ENCODE assay signal across 8 cellular contexts in genomic region chr6:113858067-113858604, GRCh38. TPM values are rescaled to one million over a fixed set of nuclear protein-coding genes. Genes with fewer than 3 reads are reported as not detected.
DNase-seq lines count a peak whose midpoint lies in the region; ATAC-seq, FAIRE-seq and TF ChIP-seq lines count a peak whose summit lies in the region.

No MANE protein-coding gene starts in this region.

- POLR2A ChIA-PET in A549 (lab: Yijun Ruan, JAX): interaction anchor here (0.6 to 3.0 kb wide), 14 partner anchors 43 to 738 kb away, joined by 3 to 14 read pairs (median 5); no protein-coding TSS in a partner anchor

- TF ChIP-seq RAD21 in A549 (conservative IDR thresholded peaks at IDR 0.05 in 1 of 2, IDR thresholded peaks at IDR 0.05 in 1 of 2): no peak

- no peaks in the 10 kb centered on the region for H3K9me3 ChIP-seq in A549
- no peaks in the 10 kb centered on the region for H3K9me3 ChIP-seq in ascending aorta
- H3K9me3 ChIP-seq in iPS DF 6.9 (ENCODE audit: control insufficient read depth, insufficient read depth, low read length): no peaks in the 10 kb centered on the region
- H3K9me3 ChIP-seq in skeletal muscle tissue (ENCODE audit: control insufficient read depth in 3 of 3, low read length in 3 of 3): no peaks in the 10 kb centered on the region

- H3K4me3 ChIP-seq in A549 (peak overlapping the region; percentile 98), GM12875 (ENCODE audit: low read depth, low read length) (peak overlapping the region; percentile 72), ascending aorta (peak overlapping the region; percentile 58 to 70), iPS DF 6.9 (ENCODE audit: low read length) (peak overlapping the region; percentile 90), skeletal muscle tissue (ENCODE audit: low read length in 3 of 3) (peak overlapping the region; percentile 80 to 87 (median 82))

- H3K27me3 ChIP-seq in ascending aorta (no peaks in the 10 kb centered on the region), iPS DF 6.9 (ENCODE audit: control insufficient read depth, insufficient read depth, low read length) (peaks cover 12% of the 10 kb centered on the region), skeletal muscle tissue (ENCODE audit: control insufficient read depth in 3 of 3, insufficient read depth in 3 of 3, low read length in 3 of 3) (no peaks in the 10 kb centered on the region)

- TF ChIP-seq POLR2A in A549 (IDR thresholded peaks at IDR 0.05; ENCODE audit: low read length): no peak

- WGBS in A549 (ENCODE audit: missing lambda C conversion rate): 0% methylated on average over 13 of the region's 25 CpGs
- WGBS in iPS DF 6.9 (ENCODE audit: insufficient coverage, insufficient read length): no CpG with 5 or more reads among the region's 25 CpGs

- H3K36me3 ChIP-seq in ascending aorta (no peaks in the 10 kb centered on the region), iPS DF 6.9 (ENCODE audit: control insufficient read depth, insufficient read depth, low read length) (peaks cover 4% of the 10 kb centered on the region; the same call in 1 of the 2 replicates), skeletal muscle tissue (ENCODE audit: control insufficient read depth in 3 of 3, insufficient read depth in 3 of 3, low read length in 3 of 3) (no peaks in the 10 kb centered on the region)

- intact Hi-C loops in ascending aorta (cut with DNase I): loop anchor here (2.0 to 5.0 kb wide), 5 partner anchors 206 to 981 kb away; no protein-coding TSS in a partner anchor

- H3K4me1 ChIP-seq in A549 (peaks cover 16% of the 10 kb centered on the region; the same call in 2 of the 3 replicates), ascending aorta (peaks cover 0 to 5% of the 10 kb centered on the region in 2 donors), iPS DF 6.9 (ENCODE audit: control insufficient read depth, insufficient read depth, low read length) (peaks cover 2% of the 10 kb centered on the region; the same call in 1 of the 2 replicates), skeletal muscle tissue (ENCODE audit: control insufficient read depth in 3 of 3, insufficient read depth in 3 of 3, low read length in 3 of 3) (peaks cover 6 to 22% (median 16%) of the 10 kb centered on the region in 3 donors)

- FAIRE-seq in A549 (lab: Jason Lieb, UNC): no peak

- peak; percentile 5 to 25; a peak in 5 of 6 replicates for ATAC-seq in A549
- no peak for ATAC-seq in GM21786 (IDR thresholded peaks at IDR 0.05; ENCODE audit: unreplicated experiment)

- H3K27ac ChIP-seq in A549 (peak overlapping the region; percentile 95 to 99), ascending aorta (peak overlapping the region; percentile 86 to 89), iPS DF 6.9 (ENCODE audit: low read length) (no peak overlapping the region), skeletal muscle tissue (ENCODE audit: low read depth, low read length) (peak overlapping the region; percentile 96)

- TF ChIP-seq EP300 in A549 (IDR thresholded peaks at IDR 0.05): no peak

- TF ChIP-seq CTCF in A549 (IDR thresholded peaks at IDR 0.05) (no peak), GM12875 (IDR thresholded peaks at IDR 0.05; ENCODE audit: borderline replicate concordance, insufficient read depth, low read depth, low read length) (no peak), ascending aorta (IDR thresholded peaks at IDR 0.05) (no peak)

- CTCF ChIA-PET in A549 (lab: Yijun Ruan, JAX): interaction anchor here (0.5 to 2.6 kb wide), 51 partner anchors 9 to 1162 kb away, joined by 3 to 16 read pairs (median 4); no protein-coding TSS in a partner anchor

- peak overlapping the region; percentile 90 for H3K4me2 ChIP-seq in A549

- peak overlapping the region; percentile 94 to 96 (median 95) for H3K9ac ChIP-seq in skeletal muscle tissue (ENCODE audit: low read depth in 1 of 3, low read length in 3 of 3)

- DNase-seq in A549 (ENCODE audit: low read depth in 1 of 2, low spot score in 1 of 2): peak; percentile 33 to 38
- peak; percentile 55 for DNase-seq in NCI-H2227 (lab: John Stamatoyannopoulos, UW; ENCODE audit: unreplicated experiment)
- DNase-seq in ascending aorta (ENCODE audit: low spot score in 2 of 2): peak in 1 of 2 donors; percentile 65
- no peak for DNase-seq in iPS DF 6.9 (ENCODE audit: low read depth, low spot score)
- DNase-seq in NK-92 (lab: John Stamatoyannopoulos, UW; ENCODE audit: unreplicated experiment): no peak

TF ChIP-seq in A549, 52 proteins besides CTCF, POLR2A, EP300 and RAD21:
- no peak for TF ChIP-seq ZSCAN20 (CRISPR knock-in tag; IDR thresholded peaks at IDR 0.05)
- no peak for TF ChIP-seq EHF (CRISPR knock-in tag; IDR thresholded peaks at IDR 0.05)
- TF ChIP-seq NPAS2 (CRISPR knock-in tag; IDR thresholded peaks at IDR 0.05; ENCODE audit: borderline replicate concordance): no peak
- TF ChIP-seq BCL3 (IDR thresholded peaks at IDR 0.05): no peak
- TF ChIP-seq CBX2 (IDR thresholded peaks at IDR 0.05; ENCODE audit: borderline replicate concordance, low read depth): no peak
- TF ChIP-seq REST (IDR thresholded peaks at IDR 0.05): no peak
- TF ChIP-seq PHF8 (IDR thresholded peaks at IDR 0.05; ENCODE audit: borderline replicate concordance, low read depth): no peak
- TF ChIP-seq EHMT2 (IDR thresholded peaks at IDR 0.05; ENCODE audit: low read depth): no peak

RNA-seq across cellular contexts. Expression of gene MARCKS, which starts 1.0 kb away (rescaled TPM):
- 28.2 and 39.4 TPM in 2 replicates for polyA plus RNA-seq in A549 (2011; rRNA removed)
- polyA plus RNA-seq in A549 (2012; cell fraction: cytosol; rRNA removed): 7.2 and 9.1 TPM in 2 replicates
- 13.3 and 13.9 TPM in 2 replicates for polyA plus RNA-seq in A549 (2012; cell fraction: nucleus; rRNA removed)
- 20.2 to 26.3 TPM (median 21.2 TPM) in 3 replicates for polyA plus RNA-seq in A549 (2017; fragmentation: RNase III; extraction: RNeasy Plus Mini Kit Qiagen cat#74134 plus additional on column Dnase treatment)
- 9.8 TPM in 2 replicates for polyA minus RNA-seq in A549 (2011; rRNA and poly(A)+ RNA removed)
- total RNA-seq in ascending aorta: 42.7 TPM
- total RNA-seq in skeletal muscle tissue: 146 TPM

Comparison
In these comparisons a context has a peak if more than half of its experiments do, and no peak if none do; other contexts are left out.
1. DNase-seq: peak in A549 (2 of 2) and NCI-H2227 (single experiment); none in iPS DF 6.9 (single experiment) and NK-92 (single experiment).
2. Peak in every context shown above with its lines, with median percentiles within 50 percentile points of each other: H3K4me3 ChIP-seq.